ENCODE assay signal across 9 cellular contexts in the genomic region with DNA sequence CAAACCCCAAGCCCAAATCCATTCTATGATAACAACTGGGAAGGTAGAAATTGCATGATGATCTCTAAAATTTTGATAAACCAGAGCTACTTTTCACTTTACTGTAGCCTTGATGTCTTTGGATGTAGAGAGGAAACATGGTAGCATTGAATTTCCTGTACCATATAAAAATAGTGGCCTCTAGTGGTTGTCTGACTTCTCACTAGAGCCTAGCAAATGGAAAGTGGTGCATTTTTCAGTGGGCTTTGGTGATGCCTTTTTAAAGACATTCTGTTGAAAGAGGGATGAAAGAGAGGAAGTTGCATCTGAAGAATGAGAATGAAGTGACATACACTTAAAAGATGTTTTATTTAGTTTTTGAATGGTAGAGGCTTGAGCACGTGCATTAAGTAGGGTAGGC.
DNase-seq lines count a peak whose midpoint lies in the region; ATAC-seq, FAIRE-seq and TF ChIP-seq lines count a peak whose summit lies in the region.
"Had no signal": no experiment of that assay in that cellular context is flagged by ENCODE, and none has a peak within 500 bp of the region (broad histone marks: within the 10 kb centered on the region; RNA-seq: fewer than 3 reads in every experiment).

No MANE protein-coding gene starts in this region.

- no peak overlapping the region for H3K4me2 ChIP-seq in mesendoderm (ENCODE audit: low read length)

- H3K79me2 ChIP-seq in mesendoderm (ENCODE audit: control insufficient read depth, insufficient read depth, low read length), result no peaks in the 10 kb centered on the region

- peak overlapping the region; percentile 57 for H3K4ac ChIP-seq in mesendoderm (ENCODE audit: low read depth, low read length)

- no peak overlapping the region for H3K4me3 ChIP-seq in adipocyte (ENCODE audit: low read length)
- H3K4me3 ChIP-seq in mesendoderm (ENCODE audit: low read length), result no peak overlapping the region

- CTCF ChIA-PET in GM10248 (lab: Yijun Ruan, JAX), result no interaction called here

- DNase-seq in GM10248 (ENCODE audit: extremely low spot score) (peak; percentile 10), HTR-8/SVneo (ENCODE audit: insufficient read length, low spot score) (peak; percentile 3), adipocyte (ENCODE audit: low read depth) (peak; percentile 25), mesendoderm (peak; percentile 58)
- DNase-seq in central memory CD4-positive, alpha-beta T cell, result no peak

- H2BK15ac ChIP-seq in mesendoderm (replicated peaks; ENCODE audit: low read depth), result no peak overlapping the region

- no peak overlapping the region for H4K8ac ChIP-seq in mesendoderm (ENCODE audit: low read depth, low read length)

- WGBS in mesendoderm (ENCODE audit: extremely low coverage, insufficient coverage, low lambda C conversion rate), result no CpG with 5 or more reads among the region's 1 CpG

- H2BK5ac ChIP-seq in mesendoderm (ENCODE audit: low read length), result no peak overlapping the region

- H3K27me3 ChIP-seq in adipocyte (replicated peaks; ENCODE audit: control insufficient read depth, insufficient read depth, low read length) (no peaks in the 10 kb centered on the region), mesendoderm (ENCODE audit: insufficient read depth, low read length, poor library complexity) (no peaks in the 10 kb centered on the region)

- H3K9me3 ChIP-seq in adipocyte (ENCODE audit: control insufficient read depth, low read length), result no peaks in the 10 kb centered on the region

- TF ChIP-seq CTCF in GM10248 (IDR thresholded peaks at IDR 0.05; ENCODE audit: control extremely low read depth, extremely low read depth, low read depth, missing control alignments), result peak; percentile 18

- H3K9ac ChIP-seq in adipocyte (ENCODE audit: low read length), result no peak overlapping the region
- no peak overlapping the region for H3K9ac ChIP-seq in mesendoderm (ENCODE audit: low read length)

- POLR2A ChIA-PET in GM10248 (lab: Yijun Ruan, JAX), result no interaction called here

- H3K27ac ChIP-seq in mesendoderm (ENCODE audit: low read depth, low read length), result no peak overlapping the region

- H4K5ac ChIP-seq in mesendoderm (ENCODE audit: low read length), result no peak overlapping the region

- H3K79me1 ChIP-seq in mesendoderm (ENCODE audit: low read length), result no peaks in the 10 kb centered on the region

- no peak for ATAC-seq in HG03521 (IDR thresholded peaks at IDR 0.05; ENCODE audit: unreplicated experiment)
- no peak for ATAC-seq in HG03378 (IDR thresholded peaks at IDR 0.05; ENCODE audit: unreplicated experiment)
- no peak for ATAC-seq in HG02588 (IDR thresholded peaks at IDR 0.05; ENCODE audit: unreplicated experiment)

- H3K4me1 ChIP-seq in adipocyte (ENCODE audit: control insufficient read depth, insufficient read depth, low read length) (peaks cover 25% of the 10 kb centered on the region), mesendoderm (ENCODE audit: control insufficient read depth, low read depth, low read length) (peaks cover 2% of the 10 kb centered on the region)

- no peaks in the 10 kb centered on the region for H3K36me3 ChIP-seq in adipocyte (ENCODE audit: control insufficient read depth, insufficient read depth, low read length, severe bottlenecking)
- no peaks in the 10 kb centered on the region for H3K36me3 ChIP-seq in mesendoderm (ENCODE audit: control insufficient read depth, insufficient read depth, low read length)

- no peak overlapping the region for H3K23ac ChIP-seq in mesendoderm (ENCODE audit: low read length)

- no peak overlapping the region for H2AK5ac ChIP-seq in mesendoderm (ENCODE audit: low read length)

- H2BK120ac ChIP-seq in mesendoderm (ENCODE audit: low read depth, low read length), result no peak overlapping the region

- no peak overlapping the region for H3K18ac ChIP-seq in mesendoderm (ENCODE audit: low read length)

- no peak overlapping the region for H3K56ac ChIP-seq in mesendoderm (ENCODE audit: low read length)

- no peak for FAIRE-seq in HTR-8/SVneo (lab: Jason Lieb, UNC)
- FAIRE-seq: TTC549 had no signal
